Comparison of ENCODE assay signal across 17 cellular contexts in the genomic region with DNA sequence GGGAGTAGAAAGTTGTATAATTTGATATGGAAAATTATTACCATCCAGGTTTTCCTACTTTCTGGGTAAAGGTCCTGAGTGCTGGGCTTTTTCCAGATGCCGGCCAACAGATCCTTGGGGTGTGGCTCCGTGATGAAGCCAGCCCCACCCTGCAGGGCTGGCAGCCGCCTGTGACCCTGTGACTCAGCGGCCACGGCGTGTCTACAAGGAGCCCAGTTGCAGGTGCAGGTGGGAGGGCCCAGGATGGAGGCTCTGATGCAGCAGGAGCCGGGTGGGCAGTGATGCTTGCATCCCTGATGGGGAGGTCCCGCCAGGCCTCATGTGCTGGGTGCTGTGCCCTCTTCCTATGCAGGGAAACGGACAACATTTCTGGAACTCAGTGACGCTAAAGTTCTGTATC.
A peak's percentile ranks its signal among the peaks of the same experiment; 100 is the strongest.
DNase-seq lines count a peak whose midpoint lies in the region; ATAC-seq and TF ChIP-seq lines count a peak whose summit lies in the region.
"Had no signal": no experiment of that assay in that cellular context is flagged by ENCODE, and none has a peak within 500 bp of the region (broad histone marks: within the 10 kb centered on the region; RNA-seq: fewer than 3 reads in every experiment).

No MANE protein-coding gene starts in this region.

- peaks cover 14% of the 10 kb centered on the region for H3K4me1 ChIP-seq in PC-9 (replicated peaks; ENCODE audit: insufficient read depth)
- H3K4me1 ChIP-seq in hepatocyte (ENCODE audit: insufficient read depth): no peaks in the 10 kb centered on the region
- peaks cover 0 to 3% (median 0%) of the 10 kb centered on the region in 4 donors for H3K4me1 ChIP-seq in transverse colon
- H3K4me1 ChIP-seq: adrenal gland, BE2C, gastroesophageal sphincter had no signal

- H3K4me2 ChIP-seq in PC-9: peak overlapping the region; percentile 30
- no peak overlapping the region for H3K4me2 ChIP-seq in hepatocyte

- POLR2A ChIA-PET in PC-9 (lab: Charles Lee; ENCODE audit: unreplicated experiment): no interaction called here

- no peak overlapping the region for H3K27ac Mint-ChIP-seq in CD14-positive monocyte
- H3K27ac Mint-ChIP-seq: activated CD4-positive, alpha-beta T cell treated with anti-CD3 and anti-CD28 coated beads, Interleukin-2, amount 10 ng/mL, durations not matched to agents 7 days and 5 days; activated T-helper 2 cell treated with anti-CD3 and anti-CD28 coated beads, Interferon-gamma antibody, Interleukin-2, Interleukin-4, amounts not matched to agents 10 μg/mL and 5 μg/mL and 100 μg/mL, durations not matched to agents 14 hours and 24 hours and 36 hours had no signal

- peak; percentile 50 for DNase-seq in H7
- peak; percentile 65 to 70 for DNase-seq in PC-9
- peak; percentile 23 for DNase-seq in hepatocyte (ENCODE audit: low spot score)
- peak; percentile 68 for DNase-seq in transverse colon
- no peak for DNase-seq in GM03348 (ENCODE audit: low spot score)
- DNase-seq in CD14-positive monocyte (ENCODE audit: low spot score): no peak
- DNase-seq: activated CD4-positive, alpha-beta T cell treated with anti-CD3 and anti-CD28 coated beads, Interleukin-2, amount 10 ng/mL, durations not matched to agents 7 days and 5 days; BE2C; IMR-90; NCI-H1930; stimulated activated CD4-positive, alpha-beta T cell treated with anti-CD3 and anti-CD28 coated beads, Interleukin-12 subunit alpha, Interleukin-12 subunit beta, amount 100 ng/mL, for 4 hours; stimulated activated CD8-positive, alpha-beta memory T cell treated with anti-CD3 and anti-CD28 coated beads, Interleukin-4, amount 100 ng/mL, for 48 hours had no signal

- H3K4me3 Mint-ChIP-seq in CD14-positive monocyte: no peak overlapping the region
- H3K4me3 Mint-ChIP-seq: activated CD4-positive, alpha-beta T cell treated with anti-CD3 and anti-CD28 coated beads, Interleukin-2, amount 10 ng/mL, durations not matched to agents 7 days and 5 days had no signal

- H2AFZ ChIP-seq in PC-9: no peak overlapping the region
- no peak overlapping the region for H2AFZ ChIP-seq in hepatocyte

- H3F3A ChIP-seq in PC-9 (ENCODE audit: insufficient read depth, low read depth): peaks cover 5% of the 10 kb centered on the region; the same call in 1 of the 2 replicates

- no peak for TF ChIP-seq CTCF in PC-9 (conservative IDR thresholded peaks at IDR 0.05)
- TF ChIP-seq CTCF in hepatocyte (IDR thresholded peaks at IDR 0.05; ENCODE audit: poor library complexity): no peak
- no peak for TF ChIP-seq CTCF in transverse colon (IDR thresholded peaks at IDR 0.05)
- TF ChIP-seq CTCF in CD14-positive monocyte (IDR thresholded peaks at IDR 0.05): no peak

- no peak overlapping the region for H3K27ac ChIP-seq in PC-9
- no peak overlapping the region for H3K27ac ChIP-seq in hepatocyte
- H3K27ac ChIP-seq in transverse colon: no peak overlapping the region
- H3K27ac ChIP-seq: adrenal gland, gastroesophageal sphincter had no signal

- no peak for ATAC-seq in HG03108 (IDR thresholded peaks at IDR 0.05; ENCODE audit: unreplicated experiment)
- ATAC-seq: gastroesophageal sphincter, left lobe of liver had no signal

- H3K36me3 ChIP-seq in H7 (replicated peaks; ENCODE audit: control insufficient read depth, insufficient read depth, low read length): no peaks in the 10 kb centered on the region
- H3K36me3 ChIP-seq in PC-9 (ENCODE audit: low read depth): no peaks in the 10 kb centered on the region
- no peaks in the 10 kb centered on the region for H3K36me3 ChIP-seq in hepatocyte (replicated peaks; ENCODE audit: insufficient read depth, low read depth)
- no peaks in the 10 kb centered on the region for H3K36me3 ChIP-seq in transverse colon
- H3K36me3 ChIP-seq: adrenal gland, BE2C, gastroesophageal sphincter had no signal

- H3K27me3 ChIP-seq in H7 (ENCODE audit: control insufficient read depth, insufficient read depth, low read length): no peaks in the 10 kb centered on the region; the same call in 1 of the 2 replicates
- no peaks in the 10 kb centered on the region for H3K27me3 ChIP-seq in PC-9 (ENCODE audit: insufficient read depth, low read depth)
- no peaks in the 10 kb centered on the region for H3K27me3 ChIP-seq in hepatocyte
- no peaks in the 10 kb centered on the region for H3K27me3 ChIP-seq in transverse colon
- H3K27me3 ChIP-seq: adrenal gland, BE2C had no signal

- H4K20me1 ChIP-seq in PC-9 (ENCODE audit: insufficient read depth): no peaks in the 10 kb centered on the region
- no peaks in the 10 kb centered on the region for H4K20me1 ChIP-seq in hepatocyte (ENCODE audit: insufficient read depth, poor library complexity, severe bottlenecking)

- WGBS in hepatocyte (ENCODE audit: low lambda C conversion rate, missing lambda C conversion rate): 77% methylated on average over 10 of the region's 10 CpGs
- WGBS in transverse colon (ENCODE audit: low coverage in 1 of 2), 2 donors: 53% methylated on average over 10 of the region's 10 CpGs; no CpG with 5 or more reads in 1 of the 2 donors

- peaks cover 0 to 3% (median 2%) of the 10 kb centered on the region in 3 donors for H3K27me3 Mint-ChIP-seq in CD14-positive monocyte (ENCODE audit: low read depth in 3 of 3)
- H3K27me3 Mint-ChIP-seq: activated CD4-positive, alpha-beta T cell treated with anti-CD3 and anti-CD28 coated beads, Interleukin-2, amount 10 ng/mL, durations not matched to agents 7 days and 5 days had no signal

- intact Hi-C loops in PC-9 (cut with micrococcal nuclease; ENCODE audit: unreplicated experiment): no loop called here
- intact Hi-C loops in transverse colon (cut with DNase I; ENCODE audit: low total_unique reads): no loop called here
- intact Hi-C loops in CD14-positive monocyte (cut with micrococcal nuclease): no loop called here

- no peak overlapping the region for H3K4me3 ChIP-seq in H7 (ENCODE audit: insufficient read depth, low read depth, low read length)
- no peak overlapping the region for H3K4me3 ChIP-seq in PC-9
- no peak overlapping the region for H3K4me3 ChIP-seq in hepatocyte
- H3K4me3 ChIP-seq in transverse colon: no peak overlapping the region
- H3K4me3 ChIP-seq: adrenal gland, gastroesophageal sphincter had no signal

- peaks cover 0 to 12% (median 2%) of the 10 kb centered on the region in 7 donors for H3K9me3 Mint-ChIP-seq in CD14-positive monocyte

- TF ChIP-seq POLR2A in transverse colon (IDR thresholded peaks at IDR 0.05): no peak

- in situ Hi-C loops in transverse colon (cut with MboI; ENCODE audit: low pct_ligation_motif_present in 1 of 4, low pct_unique_long_range_greater_than_20kb in 1 of 4, low sequenced_read_pairs in 3 of 4): no loop called here

- CTCF ChIA-PET in PC-9 (lab: Charles Lee): no interaction called here

- no peaks in the 10 kb centered on the region for H3K9me2 ChIP-seq in PC-9 (ENCODE audit: insufficient read depth)
- no peaks in the 10 kb centered on the region for H3K9me2 ChIP-seq in hepatocyte (replicated peaks; ENCODE audit: insufficient read depth)

- TF ChIP-seq EP300 in transverse colon (IDR thresholded peaks at IDR 0.05; ENCODE audit: low read depth): no peak

- BruUV-seq in PC-9 (replicated peaks; lab: Mats Ljungman, UMichigan): no TSS peak

- H3K9me3 ChIP-seq in PC-9 (ENCODE audit: insufficient read depth, low read depth): no peaks in the 10 kb centered on the region
- H3K9me3 ChIP-seq in hepatocyte (ENCODE audit: low read depth): no peaks in the 10 kb centered on the region
- no peaks in the 10 kb centered on the region for H3K9me3 ChIP-seq in transverse colon
- H3K9me3 ChIP-seq: adrenal gland, BE2C, gastroesophageal sphincter had no signal

- H3K79me2 ChIP-seq in PC-9 (ENCODE audit: low read depth): no peaks in the 10 kb centered on the region
- no peaks in the 10 kb centered on the region for H3K79me2 ChIP-seq in hepatocyte

- H3K36me3 Mint-ChIP-seq in CD14-positive monocyte: no peaks in the 10 kb centered on the region

- no peaks in the 10 kb centered on the region for H3K4me1 Mint-ChIP-seq in CD14-positive monocyte

Comparison
In these comparisons a context has a peak if more than half of its experiments do, and no peak if none do; other contexts are left out.
1. DNase-seq: peak in H7 (single experiment), PC-9 (2 of 2), hepatocyte (single experiment) and transverse colon (single experiment); none in GM03348 (single experiment) and CD14-positive monocyte (single experiment).